In genomic region chr5:134437340-134438267, GRCh38 we compare ENCODE assay signal across 8 cellular contexts. TPM values are rescaled to one million over a fixed set of nuclear protein-coding genes. Genes with fewer than 3 reads are reported as not detected.
DNase-seq lines count a peak whose midpoint lies in the region; ATAC-seq and TF ChIP-seq lines count a peak whose summit lies in the region.

No MANE protein-coding gene starts in this region.

- H3K27ac ChIP-seq in SJSA1: peak overlapping the region; percentile 84

- H3K36me3 Mint-ChIP-seq in stimulated activated memory B cell treated with anti-CD40 and anti-IgM and Interleukin-4, amounts not matched to agents 10 μg/mL and 1 μg/mL and 100 μg/mL, for 72 hours: no peaks in the 10 kb centered on the region

- H3K27me3 Mint-ChIP-seq in stimulated activated memory B cell treated with anti-CD40 and anti-IgM and Interleukin-4, amounts not matched to agents 10 μg/mL and 1 μg/mL and 100 μg/mL, for 72 hours: no peaks in the 10 kb centered on the region

- no peaks in the 10 kb centered on the region for H3K9me3 ChIP-seq in SJSA1 (replicated peaks)

- H3K36me3 ChIP-seq in SJSA1: no peaks in the 10 kb centered on the region

- peak overlapping the region; percentile 34 for H3K4me3 Mint-ChIP-seq in stimulated activated memory B cell treated with anti-CD40 and anti-IgM and Interleukin-4, amounts not matched to agents 10 μg/mL and 1 μg/mL and 100 μg/mL, for 72 hours

- no peaks in the 10 kb centered on the region for H3K9me3 Mint-ChIP-seq in stimulated activated memory B cell treated with anti-CD40 and anti-IgM and Interleukin-4, amounts not matched to agents 10 μg/mL and 1 μg/mL and 100 μg/mL, for 72 hours

- no peaks in the 10 kb centered on the region for H3K27me3 ChIP-seq in SJSA1 (replicated peaks)

- TF ChIP-seq CTCF in fibroblast of the aortic adventitia (IDR thresholded peaks at IDR 0.05; ENCODE audit: insufficient read depth, low read length): no peak

- H3K4me3 ChIP-seq in SJSA1 (no peak overlapping the region), fibroblast of the aortic adventitia (ENCODE audit: low read depth, low read length) (no peak overlapping the region)

- no peak for DNase-seq in SJSA1 (ENCODE audit: low read depth in 1 of 2, low spot score in 2 of 2)
- peak; percentile 84 for DNase-seq in fibroblast of the aortic adventitia (ENCODE audit: low read depth)
- no peak for DNase-seq in NCI-H2029 (lab: John Stamatoyannopoulos, UW)
- no peak for DNase-seq in SIG-M5 treated with dmso at 0.1 percent for 504 hours (lab: John Stamatoyannopoulos, UW; ENCODE audit: unreplicated experiment)
- no peak for DNase-seq in effector CD4-positive, alpha-beta T cell

- H3K27ac Mint-ChIP-seq in stimulated activated memory B cell treated with anti-CD40 and anti-IgM and Interleukin-4, amounts not matched to agents 10 μg/mL and 1 μg/mL and 100 μg/mL, for 72 hours: peak overlapping the region; percentile 97

- ATAC-seq in GM21529 (IDR thresholded peaks at IDR 0.05; ENCODE audit: unreplicated experiment): peak; percentile 8
- peak; percentile 65 for ATAC-seq in stimulated activated memory B cell treated with anti-CD40 and anti-IgM and Interleukin-4, amounts not matched to agents 10 μg/mL and 1 μg/mL and 100 μg/mL, for 72 hours
- ATAC-seq in HG02970 (IDR thresholded peaks at IDR 0.05; ENCODE audit: low FRiP score, unreplicated experiment): no peak

- peaks cover 67% of the 10 kb centered on the region for H3K4me1 Mint-ChIP-seq in stimulated activated memory B cell treated with anti-CD40 and anti-IgM and Interleukin-4, amounts not matched to agents 10 μg/mL and 1 μg/mL and 100 μg/mL, for 72 hours

- H3K4me1 ChIP-seq in SJSA1 (replicated peaks): peaks cover 58% of the 10 kb centered on the region

RNA-seq across cellular contexts. Expression of gene CDKN2AIPNL, which starts 25.9 kb away (rescaled TPM):
- total RNA-seq in SJSA1 (2014; rRNA removed; shearing (Covaris generic)): 65.1 and 106 TPM in 2 replicates
- 6.5 and 36.3 TPM in 2 replicates for total RNA-seq in fibroblast of the aortic adventitia (ENCODE audit: low replicate concordance)
